1 cellular context compared by ENCODE assay signal in genomic region chr16:14501331-14502255, GRCh38.
TF ChIP-seq lines count a peak whose summit lies in the region.

No MANE protein-coding gene starts in this region.

TF ChIP-seq in HEK293, 187 proteins besides CTCF, POLR2A, EP300 and RAD21 (continued from another document and continues in another):
- TF ChIP-seq ZNF600 (tag by site-specific recombination; IDR thresholded peaks at IDR 0.05) (peak; percentile 88), ZNF2 (tag by site-specific recombination; IDR thresholded peaks at IDR 0.05) (no peak), ZNF404 (tag by site-specific recombination; IDR thresholded peaks at IDR 0.05) (no peak), ZNF26 (tag by site-specific recombination; IDR thresholded peaks at IDR 0.05) (no peak), PATZ1 (tag by site-specific recombination; IDR thresholded peaks at IDR 0.05) (peak; percentile 83), ZNF184 (tag by site-specific recombination; IDR thresholded peaks at IDR 0.05) (no peak), ZNF302 (tag by site-specific recombination; IDR thresholded peaks at IDR 0.05; ENCODE audit: low read depth) (no peak), ZNF549 (tag by site-specific recombination; IDR thresholded peaks at IDR 0.05) (no peak), ZBTB17 (tag by site-specific recombination; IDR thresholded peaks at IDR 0.05) (peak; percentile 69), ZNF768 (tag by site-specific recombination; IDR thresholded peaks at IDR 0.05) (no peak), KLF8 (tag by site-specific recombination; IDR thresholded peaks at IDR 0.05) (no peak), ZNF221 (tag by site-specific recombination; IDR thresholded peaks at IDR 0.05; ENCODE audit: borderline replicate concordance) (no peak), ZFP3 (tag by site-specific recombination; IDR thresholded peaks at IDR 0.05; ENCODE audit: low read depth) (no peak), TRIM28 (IDR thresholded peaks at IDR 0.05; ENCODE audit: borderline replicate concordance, low read length) (no peak), ZSCAN30 (tag by site-specific recombination; IDR thresholded peaks at IDR 0.05) (peak; percentile 66), ZNF626 (tag by site-specific recombination; IDR thresholded peaks at IDR 0.05) (no peak), ZNF174 (tag by site-specific recombination; IDR thresholded peaks at IDR 0.05) (no peak), ZBTB21 (tag by site-specific recombination; IDR thresholded peaks at IDR 0.05) (no peak), ZNF776 (tag by site-specific recombination; IDR thresholded peaks at IDR 0.05; ENCODE audit: borderline replicate concordance) (no peak), ZNF585B (tag by site-specific recombination; IDR thresholded peaks at IDR 0.05) (no peak), ZIC2 (tag by site-specific recombination; IDR thresholded peaks at IDR 0.05) (peak; percentile 59), ZNF654 (tag by site-specific recombination; IDR thresholded peaks at IDR 0.05; ENCODE audit: low read depth) (no peak), SP3 (tag by site-specific recombination; IDR thresholded peaks at IDR 0.05) (peak; percentile 31; the same call in 1 of the 2 replicates), ZNF146 (tag by site-specific recombination; IDR thresholded peaks at IDR 0.05) (no peak), ZNF223 (tag by site-specific recombination; IDR thresholded peaks at IDR 0.05) (no peak), ZNF623 (tag by site-specific recombination; IDR thresholded peaks at IDR 0.05) (no peak), ZSCAN4 (tag by site-specific recombination; IDR thresholded peaks at IDR 0.05) (peak; percentile 36; the same call in 1 of the 2 replicates), ZSCAN5A (tag by site-specific recombination; IDR thresholded peaks at IDR 0.05) (no peak), ZNF76 (tag by site-specific recombination; IDR thresholded peaks at IDR 0.05; ENCODE audit: borderline replicate concordance, low read depth) (no peak), ZNF571 (tag by site-specific recombination; IDR thresholded peaks at IDR 0.05) (no peak), ZNF37A (tag by site-specific recombination; IDR thresholded peaks at IDR 0.05) (no peak), ZNF501 (tag by site-specific recombination; IDR thresholded peaks at IDR 0.05) (0 out of 2 replicates have a peak, but pooled peaks have one; percentile 32), ZNF140 (tag by site-specific recombination; IDR thresholded peaks at IDR 0.05) (no peak), IKZF3 (tag by site-specific recombination; IDR thresholded peaks at IDR 0.05) (peak; percentile 65)
- TF ChIP-seq, protein P1, sequence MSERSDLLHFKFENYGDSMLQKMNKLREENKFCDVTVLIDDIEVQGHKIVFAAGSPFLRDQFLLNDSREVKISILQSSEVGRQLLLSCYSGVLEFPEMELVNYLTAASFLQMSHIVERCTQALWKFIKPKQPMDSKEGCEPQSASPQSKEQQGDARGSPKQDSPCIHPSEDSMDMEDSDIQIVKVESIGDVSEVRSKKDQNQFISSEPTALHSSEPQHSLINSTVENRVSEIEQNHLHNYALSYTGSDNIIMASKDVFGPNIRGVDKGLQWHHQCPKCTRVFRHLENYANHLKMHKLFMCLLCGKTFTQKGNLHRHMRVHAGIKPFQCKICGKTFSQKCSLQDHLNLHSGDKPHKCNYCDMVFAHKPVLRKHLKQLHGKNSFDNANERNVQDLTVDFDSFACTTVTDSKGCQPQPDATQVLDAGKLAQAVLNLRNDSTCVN (tag by site-specific recombination; optimal IDR thresholded peaks at IDR 0.05) = peak; percentile 15
- TF ChIP-seq, protein P2, sequence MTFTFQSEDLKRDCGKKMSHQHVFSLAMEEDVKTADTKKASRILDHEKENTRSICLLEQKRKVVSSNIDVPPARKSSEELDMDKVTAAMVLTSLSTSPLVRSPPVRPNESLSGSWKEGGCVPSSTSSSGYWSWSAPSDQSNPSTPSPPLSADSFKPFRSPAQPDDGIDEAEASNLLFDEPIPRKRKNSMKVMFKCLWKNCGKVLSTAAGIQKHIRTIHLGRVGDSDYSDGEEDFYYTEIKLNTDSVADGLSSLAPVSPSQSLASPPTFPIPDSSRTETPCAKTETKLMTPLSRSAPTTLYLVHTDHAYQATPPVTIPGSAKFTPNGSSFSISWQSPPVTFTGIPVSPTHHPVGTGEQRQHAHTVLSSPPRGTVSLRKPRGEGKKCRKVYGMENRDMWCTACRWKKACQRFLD (tag by site-specific recombination; IDR thresholded peaks at IDR 0.05) = no peak
- TF ChIP-seq, protein P3, sequence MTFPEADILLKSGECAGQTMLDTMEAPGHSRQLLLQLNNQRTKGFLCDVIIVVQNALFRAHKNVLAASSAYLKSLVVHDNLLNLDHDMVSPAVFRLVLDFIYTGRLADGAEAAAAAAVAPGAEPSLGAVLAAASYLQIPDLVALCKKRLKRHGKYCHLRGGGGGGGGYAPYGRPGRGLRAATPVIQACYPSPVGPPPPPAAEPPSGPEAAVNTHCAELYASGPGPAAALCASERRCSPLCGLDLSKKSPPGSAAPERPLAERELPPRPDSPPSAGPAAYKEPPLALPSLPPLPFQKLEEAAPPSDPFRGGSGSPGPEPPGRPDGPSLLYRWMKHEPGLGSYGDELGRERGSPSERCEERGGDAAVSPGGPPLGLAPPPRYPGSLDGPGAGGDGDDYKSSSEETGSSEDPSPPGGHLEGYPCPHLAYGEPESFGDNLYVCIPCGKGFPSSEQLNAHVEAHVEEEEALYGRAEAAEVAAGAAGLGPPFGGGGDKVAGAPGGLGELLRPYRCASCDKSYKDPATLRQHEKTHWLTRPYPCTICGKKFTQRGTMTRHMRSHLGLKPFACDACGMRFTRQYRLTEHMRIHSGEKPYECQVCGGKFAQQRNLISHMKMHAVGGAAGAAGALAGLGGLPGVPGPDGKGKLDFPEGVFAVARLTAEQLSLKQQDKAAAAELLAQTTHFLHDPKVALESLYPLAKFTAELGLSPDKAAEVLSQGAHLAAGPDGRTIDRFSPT (tag by site-specific recombination; IDR thresholded peaks at IDR 0.05) = peak; percentile 77
- TF ChIP-seq, protein P4, sequence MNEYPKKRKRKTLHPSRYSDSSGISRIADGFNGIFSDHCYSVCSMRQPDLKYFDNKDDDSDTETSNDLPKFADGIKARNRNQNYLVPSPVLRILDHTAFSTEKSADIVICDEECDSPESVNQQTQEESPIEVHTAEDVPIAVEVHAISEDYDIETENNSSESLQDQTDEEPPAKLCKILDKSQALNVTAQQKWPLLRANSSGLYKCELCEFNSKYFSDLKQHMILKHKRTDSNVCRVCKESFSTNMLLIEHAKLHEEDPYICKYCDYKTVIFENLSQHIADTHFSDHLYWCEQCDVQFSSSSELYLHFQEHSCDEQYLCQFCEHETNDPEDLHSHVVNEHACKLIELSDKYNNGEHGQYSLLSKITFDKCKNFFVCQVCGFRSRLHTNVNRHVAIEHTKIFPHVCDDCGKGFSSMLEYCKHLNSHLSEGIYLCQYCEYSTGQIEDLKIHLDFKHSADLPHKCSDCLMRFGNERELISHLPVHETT (tag by site-specific recombination; IDR thresholded peaks at IDR 0.05) = no peak
- TF ChIP-seq, protein P5, sequence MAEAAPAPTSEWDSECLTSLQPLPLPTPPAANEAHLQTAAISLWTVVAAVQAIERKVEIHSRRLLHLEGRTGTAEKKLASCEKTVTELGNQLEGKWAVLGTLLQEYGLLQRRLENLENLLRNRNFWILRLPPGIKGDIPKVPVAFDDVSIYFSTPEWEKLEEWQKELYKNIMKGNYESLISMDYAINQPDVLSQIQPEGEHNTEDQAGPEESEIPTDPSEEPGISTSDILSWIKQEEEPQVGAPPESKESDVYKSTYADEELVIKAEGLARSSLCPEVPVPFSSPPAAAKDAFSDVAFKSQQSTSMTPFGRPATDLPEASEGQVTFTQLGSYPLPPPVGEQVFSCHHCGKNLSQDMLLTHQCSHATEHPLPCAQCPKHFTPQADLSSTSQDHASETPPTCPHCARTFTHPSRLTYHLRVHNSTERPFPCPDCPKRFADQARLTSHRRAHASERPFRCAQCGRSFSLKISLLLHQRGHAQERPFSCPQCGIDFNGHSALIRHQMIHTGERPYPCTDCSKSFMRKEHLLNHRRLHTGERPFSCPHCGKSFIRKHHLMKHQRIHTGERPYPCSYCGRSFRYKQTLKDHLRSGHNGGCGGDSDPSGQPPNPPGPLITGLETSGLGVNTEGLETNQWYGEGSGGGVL (tag by site-specific recombination; IDR thresholded peaks at IDR 0.05) = peak; percentile 80
- TF ChIP-seq, protein P6, sequence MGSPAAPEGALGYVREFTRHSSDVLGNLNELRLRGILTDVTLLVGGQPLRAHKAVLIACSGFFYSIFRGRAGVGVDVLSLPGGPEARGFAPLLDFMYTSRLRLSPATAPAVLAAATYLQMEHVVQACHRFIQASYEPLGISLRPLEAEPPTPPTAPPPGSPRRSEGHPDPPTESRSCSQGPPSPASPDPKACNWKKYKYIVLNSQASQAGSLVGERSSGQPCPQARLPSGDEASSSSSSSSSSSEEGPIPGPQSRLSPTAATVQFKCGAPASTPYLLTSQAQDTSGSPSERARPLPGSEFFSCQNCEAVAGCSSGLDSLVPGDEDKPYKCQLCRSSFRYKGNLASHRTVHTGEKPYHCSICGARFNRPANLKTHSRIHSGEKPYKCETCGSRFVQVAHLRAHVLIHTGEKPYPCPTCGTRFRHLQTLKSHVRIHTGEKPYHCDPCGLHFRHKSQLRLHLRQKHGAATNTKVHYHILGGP (tag by site-specific recombination; IDR thresholded peaks at IDR 0.05) = no peak
- TF ChIP-seq, protein P7, sequence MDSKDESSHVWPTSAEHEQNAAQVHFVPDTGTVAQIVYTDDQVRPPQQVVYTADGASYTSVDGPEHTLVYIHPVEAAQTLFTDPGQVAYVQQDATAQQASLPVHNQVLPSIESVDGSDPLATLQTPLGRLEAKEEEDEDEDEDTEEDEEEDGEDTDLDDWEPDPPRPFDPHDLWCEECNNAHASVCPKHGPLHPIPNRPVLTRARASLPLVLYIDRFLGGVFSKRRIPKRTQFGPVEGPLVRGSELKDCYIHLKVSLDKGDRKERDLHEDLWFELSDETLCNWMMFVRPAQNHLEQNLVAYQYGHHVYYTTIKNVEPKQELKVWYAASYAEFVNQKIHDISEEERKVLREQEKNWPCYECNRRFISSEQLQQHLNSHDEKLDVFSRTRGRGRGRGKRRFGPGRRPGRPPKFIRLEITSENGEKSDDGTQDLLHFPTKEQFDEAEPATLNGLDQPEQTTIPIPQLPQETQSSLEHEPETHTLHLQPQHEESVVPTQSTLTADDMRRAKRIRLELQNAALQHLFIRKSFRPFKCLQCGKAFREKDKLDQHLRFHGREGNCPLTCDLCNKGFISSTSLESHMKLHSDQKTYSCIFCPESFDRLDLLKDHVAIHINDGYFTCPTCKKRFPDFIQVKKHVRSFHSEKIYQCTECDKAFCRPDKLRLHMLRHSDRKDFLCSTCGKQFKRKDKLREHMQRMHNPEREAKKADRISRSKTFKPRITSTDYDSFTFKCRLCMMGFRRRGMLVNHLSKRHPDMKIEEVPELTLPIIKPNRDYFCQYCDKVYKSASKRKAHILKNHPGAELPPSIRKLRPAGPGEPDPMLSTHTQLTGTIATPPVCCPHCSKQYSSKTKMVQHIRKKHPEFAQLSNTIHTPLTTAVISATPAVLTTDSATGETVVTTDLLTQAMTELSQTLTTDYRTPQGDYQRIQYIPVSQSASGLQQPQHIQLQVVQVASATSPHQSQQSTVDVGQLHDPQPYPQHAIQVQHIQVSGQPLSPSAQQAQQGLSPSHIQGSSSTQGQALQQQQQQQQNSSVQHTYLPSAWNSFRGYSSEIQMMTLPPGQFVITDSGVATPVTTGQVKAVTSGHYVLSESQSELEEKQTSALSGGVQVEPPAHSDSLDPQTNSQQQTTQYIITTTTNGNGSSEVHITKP (tag by site-specific recombination; IDR thresholded peaks at IDR 0.05) = 0 out of 2 replicates have a peak, but pooled peaks have one; percentile 19
